Comparison of ENCODE assay signal across 1 cellular context in the genomic region with DNA sequence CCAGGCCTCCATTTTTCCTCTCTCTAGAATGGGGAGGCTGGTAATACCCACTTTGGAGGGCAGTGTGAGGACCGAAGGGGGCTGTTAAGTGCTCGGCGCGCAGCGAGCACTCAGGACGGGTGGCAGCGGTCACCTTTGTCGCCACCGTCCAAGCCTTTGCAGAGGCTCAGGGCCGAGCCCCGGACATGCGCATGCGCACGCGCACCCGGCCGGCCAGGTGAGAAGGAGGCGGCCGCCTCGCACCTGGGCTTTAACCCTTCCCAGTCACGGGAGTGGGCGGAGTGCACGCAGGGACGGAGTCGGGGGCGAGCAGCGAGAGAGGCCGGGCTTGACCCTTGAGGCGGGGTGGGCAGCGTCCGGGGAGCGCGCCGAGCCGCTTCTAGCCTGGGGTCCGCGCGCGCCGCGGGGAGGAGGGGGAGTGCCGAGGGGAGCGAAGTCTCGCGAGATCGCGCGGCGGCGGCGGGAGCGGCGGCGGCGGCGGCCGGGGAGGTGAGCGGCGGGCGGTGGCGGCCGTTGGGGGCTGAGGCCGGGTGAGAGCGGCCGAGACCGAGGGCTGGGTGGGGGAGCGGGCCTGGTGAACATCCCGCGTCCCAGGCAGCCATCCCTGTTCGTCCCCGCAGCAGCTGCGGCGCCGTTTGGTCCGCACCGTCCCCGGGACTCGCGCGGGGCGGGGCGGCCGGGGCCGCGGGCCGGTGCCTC.
TF ChIP-seq lines count a peak whose summit lies in the region.

A gene with protein sequence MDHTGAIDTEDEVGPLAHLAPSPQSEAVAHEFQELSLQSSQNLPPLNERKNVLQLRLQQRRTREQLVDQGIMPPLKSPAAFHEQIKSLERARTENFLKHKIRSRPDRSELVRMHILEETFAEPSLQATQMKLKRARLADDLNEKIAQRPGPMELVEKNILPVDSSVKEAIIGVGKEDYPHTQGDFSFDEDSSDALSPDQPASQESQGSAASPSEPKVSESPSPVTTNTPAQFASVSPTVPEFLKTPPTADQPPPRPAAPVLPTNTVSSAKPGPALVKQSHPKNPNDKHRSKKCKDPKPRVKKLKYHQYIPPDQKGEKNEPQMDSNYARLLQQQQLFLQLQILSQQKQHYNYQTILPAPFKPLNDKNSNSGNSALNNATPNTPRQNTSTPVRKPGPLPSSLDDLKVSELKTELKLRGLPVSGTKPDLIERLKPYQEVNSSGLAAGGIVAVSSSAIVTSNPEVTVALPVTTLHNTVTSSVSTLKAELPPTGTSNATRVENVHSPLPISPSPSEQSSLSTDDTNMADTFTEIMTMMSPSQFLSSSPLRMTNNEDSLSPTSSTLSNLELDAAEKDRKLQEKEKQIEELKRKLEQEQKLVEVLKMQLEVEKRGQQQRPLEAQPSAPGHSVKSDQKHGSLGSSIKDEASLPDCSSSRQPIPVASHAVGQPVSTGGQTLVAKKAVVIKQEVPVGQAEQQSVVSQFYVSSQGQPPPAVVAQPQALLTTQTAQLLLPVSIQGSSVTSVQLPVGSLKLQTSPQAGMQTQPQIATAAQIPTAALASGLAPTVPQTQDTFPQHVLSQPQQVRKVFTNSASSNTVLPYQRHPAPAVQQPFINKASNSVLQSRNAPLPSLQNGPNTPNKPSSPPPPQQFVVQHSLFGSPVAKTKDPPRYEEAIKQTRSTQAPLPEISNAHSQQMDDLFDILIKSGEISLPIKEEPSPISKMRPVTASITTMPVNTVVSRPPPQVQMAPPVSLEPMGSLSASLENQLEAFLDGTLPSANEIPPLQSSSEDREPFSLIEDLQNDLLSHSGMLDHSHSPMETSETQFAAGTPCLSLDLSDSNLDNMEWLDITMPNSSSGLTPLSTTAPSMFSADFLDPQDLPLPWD (plus strand): TSS at position 443 of the 699 bp plus-strand sequence. CDS start 69,288 bp downstream, outside the sequence.

TF ChIP-seq in HepG2, 621 proteins besides CTCF, POLR2A, EP300 and RAD21 (continued from another document and continues in another):
- no peak for TF ChIP-seq FOXK2 (IDR thresholded peaks at IDR 0.05)
- TF ChIP-seq ZNF562 (CRISPR knock-in tag; IDR thresholded peaks at IDR 0.05; ENCODE audit: borderline replicate concordance), result no peak
- no peak; the same call in 1 of the 2 replicates for TF ChIP-seq MXD4 (CRISPR knock-in tag; IDR thresholded peaks at IDR 0.05)
- TF ChIP-seq, protein P1, sequence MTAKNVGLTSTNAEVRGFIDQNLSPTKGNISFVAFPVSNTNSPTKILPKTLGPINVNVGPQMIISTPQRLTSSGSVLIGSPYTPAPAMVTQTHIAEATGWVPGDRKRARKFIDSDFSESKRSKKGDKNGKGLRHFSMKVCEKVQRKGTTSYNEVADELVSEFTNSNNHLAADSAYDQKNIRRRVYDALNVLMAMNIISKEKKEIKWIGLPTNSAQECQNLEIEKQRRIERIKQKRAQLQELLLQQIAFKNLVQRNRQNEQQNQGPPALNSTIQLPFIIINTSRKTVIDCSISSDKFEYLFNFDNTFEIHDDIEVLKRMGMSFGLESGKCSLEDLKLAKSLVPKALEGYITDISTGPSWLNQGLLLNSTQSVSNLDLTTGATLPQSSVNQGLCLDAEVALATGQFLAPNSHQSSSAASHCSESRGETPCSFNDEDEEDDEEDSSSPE (CRISPR knock-in tag; IDR thresholded peaks at IDR 0.05), result peak; percentile 81
- TF ChIP-seq HMGA1 (CRISPR knock-in tag; conservative IDR thresholded peaks at IDR 0.05), result no peak
- TF ChIP-seq, protein P2, sequence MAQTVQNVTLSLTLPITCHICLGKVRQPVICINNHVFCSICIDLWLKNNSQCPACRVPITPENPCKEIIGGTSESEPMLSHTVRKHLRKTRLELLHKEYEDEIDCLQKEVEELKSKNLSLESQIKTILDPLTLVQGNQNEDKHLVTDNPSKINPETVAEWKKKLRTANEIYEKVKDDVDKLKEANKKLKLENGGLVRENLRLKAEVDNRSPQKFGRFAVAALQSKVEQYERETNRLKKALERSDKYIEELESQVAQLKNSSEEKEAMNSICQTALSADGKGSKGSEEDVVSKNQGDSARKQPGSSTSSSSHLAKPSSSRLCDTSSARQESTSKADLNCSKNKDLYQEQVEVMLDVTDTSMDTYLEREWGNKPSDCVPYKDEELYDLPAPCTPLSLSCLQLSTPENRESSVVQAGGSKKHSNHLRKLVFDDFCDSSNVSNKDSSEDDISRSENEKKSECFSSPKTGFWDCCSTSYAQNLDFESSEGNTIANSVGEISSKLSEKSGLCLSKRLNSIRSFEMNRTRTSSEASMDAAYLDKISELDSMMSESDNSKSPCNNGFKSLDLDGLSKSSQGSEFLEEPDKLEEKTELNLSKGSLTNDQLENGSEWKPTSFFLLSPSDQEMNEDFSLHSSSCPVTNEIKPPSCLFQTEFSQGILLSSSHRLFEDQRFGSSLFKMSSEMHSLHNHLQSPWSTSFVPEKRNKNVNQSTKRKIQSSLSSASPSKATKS (CRISPR knock-in tag; IDR thresholded peaks at IDR 0.05), result no peak; the same call in 1 of the 2 replicates
- TF ChIP-seq DPF2 (CRISPR knock-in tag; IDR thresholded peaks at IDR 0.05; ENCODE audit: borderline replicate concordance, low read depth), result no peak
- TF ChIP-seq ZNF780A (CRISPR knock-in tag; IDR thresholded peaks at IDR 0.05), result no peak
- TF ChIP-seq, protein P3, sequence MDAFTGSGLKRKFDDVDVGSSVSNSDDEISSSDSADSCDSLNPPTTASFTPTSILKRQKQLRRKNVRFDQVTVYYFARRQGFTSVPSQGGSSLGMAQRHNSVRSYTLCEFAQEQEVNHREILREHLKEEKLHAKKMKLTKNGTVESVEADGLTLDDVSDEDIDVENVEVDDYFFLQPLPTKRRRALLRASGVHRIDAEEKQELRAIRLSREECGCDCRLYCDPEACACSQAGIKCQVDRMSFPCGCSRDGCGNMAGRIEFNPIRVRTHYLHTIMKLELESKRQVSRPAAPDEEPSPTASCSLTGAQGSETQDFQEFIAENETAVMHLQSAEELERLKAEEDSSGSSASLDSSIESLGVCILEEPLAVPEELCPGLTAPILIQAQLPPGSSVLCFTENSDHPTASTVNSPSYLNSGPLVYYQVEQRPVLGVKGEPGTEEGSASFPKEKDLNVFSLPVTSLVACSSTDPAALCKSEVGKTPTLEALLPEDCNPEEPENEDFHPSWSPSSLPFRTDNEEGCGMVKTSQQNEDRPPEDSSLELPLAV (CRISPR knock-in tag; conservative IDR thresholded peaks at IDR 0.05; ENCODE audit: low read depth), result no peak
- TF ChIP-seq KAT2B (IDR thresholded peaks at IDR 0.05; ENCODE audit: borderline replicate concordance, low read depth, low read length), result no peak
- TF ChIP-seq ZNF839 (CRISPR knock-in tag; IDR thresholded peaks at IDR 0.05; ENCODE audit: borderline replicate concordance), result peak; percentile 88; the same call in 1 of the 2 replicates
- peak; percentile 84 for TF ChIP-seq POGZ (CRISPR knock-in tag; IDR thresholded peaks at IDR 0.05)
- no peak for TF ChIP-seq RBM22 (optimal IDR thresholded peaks at IDR 0.05; ENCODE audit: low read length)
- peak; percentile 79; the same call in 1 of the 2 replicates for TF ChIP-seq BORCS8-MEF2B (CRISPR knock-in tag; IDR thresholded peaks at IDR 0.05)
- no peak for TF ChIP-seq MBNL3 (CRISPR knock-in tag; conservative IDR thresholded peaks at IDR 0.05)
- TF ChIP-seq, protein P4, sequence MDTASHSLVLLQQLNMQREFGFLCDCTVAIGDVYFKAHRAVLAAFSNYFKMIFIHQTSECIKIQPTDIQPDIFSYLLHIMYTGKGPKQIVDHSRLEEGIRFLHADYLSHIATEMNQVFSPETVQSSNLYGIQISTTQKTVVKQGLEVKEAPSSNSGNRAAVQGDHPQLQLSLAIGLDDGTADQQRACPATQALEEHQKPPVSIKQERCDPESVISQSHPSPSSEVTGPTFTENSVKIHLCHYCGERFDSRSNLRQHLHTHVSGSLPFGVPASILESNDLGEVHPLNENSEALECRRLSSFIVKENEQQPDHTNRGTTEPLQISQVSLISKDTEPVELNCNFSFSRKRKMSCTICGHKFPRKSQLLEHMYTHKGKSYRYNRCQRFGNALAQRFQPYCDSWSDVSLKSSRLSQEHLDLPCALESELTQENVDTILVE (CRISPR knock-in tag; IDR thresholded peaks at IDR 0.05), result no peak; the same call in 1 of the 2 replicates
- peak; percentile 20; the same call in 1 of the 2 replicates for TF ChIP-seq FOXK1 (CRISPR knock-in tag; IDR thresholded peaks at IDR 0.05; ENCODE audit: borderline replicate concordance, low read depth)
- no peak for TF ChIP-seq MLLT10 (CRISPR knock-in tag; IDR thresholded peaks at IDR 0.05)
- no peak for TF ChIP-seq SYNCRIP (IDR thresholded peaks at IDR 0.05; ENCODE audit: insufficient read depth, low read depth, low read length)
- TF ChIP-seq ZFYVE20 (CRISPR knock-in tag; IDR thresholded peaks at IDR 0.05; ENCODE audit: borderline replicate concordance, low read depth), result no peak; the same call in none of the 2 replicates
- TF ChIP-seq, protein P5, sequence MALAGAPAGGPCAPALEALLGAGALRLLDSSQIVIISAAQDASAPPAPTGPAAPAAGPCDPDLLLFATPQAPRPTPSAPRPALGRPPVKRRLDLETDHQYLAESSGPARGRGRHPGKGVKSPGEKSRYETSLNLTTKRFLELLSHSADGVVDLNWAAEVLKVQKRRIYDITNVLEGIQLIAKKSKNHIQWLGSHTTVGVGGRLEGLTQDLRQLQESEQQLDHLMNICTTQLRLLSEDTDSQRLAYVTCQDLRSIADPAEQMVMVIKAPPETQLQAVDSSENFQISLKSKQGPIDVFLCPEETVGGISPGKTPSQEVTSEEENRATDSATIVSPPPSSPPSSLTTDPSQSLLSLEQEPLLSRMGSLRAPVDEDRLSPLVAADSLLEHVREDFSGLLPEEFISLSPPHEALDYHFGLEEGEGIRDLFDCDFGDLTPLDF (CRISPR knock-in tag; IDR thresholded peaks at IDR 0.05), result peak; percentile 81
- peak; percentile 68; the same call in 1 of the 2 replicates for TF ChIP-seq BRCA1 (CRISPR knock-in tag; IDR thresholded peaks at IDR 0.05)
- 0 out of 2 replicates have a peak, but pooled peaks have one; percentile 74 for TF ChIP-seq KLF11 (CRISPR knock-in tag; IDR thresholded peaks at IDR 0.05)
- peak; percentile 80; the same call in 1 of the 2 replicates for TF ChIP-seq EEA1 (CRISPR knock-in tag; IDR thresholded peaks at IDR 0.05; ENCODE audit: borderline replicate concordance)
- TF ChIP-seq ZMYM3 (CRISPR knock-in tag; IDR thresholded peaks at IDR 0.05), result peak; percentile 88
- TF ChIP-seq ZFP37 (CRISPR knock-in tag; IDR thresholded peaks at IDR 0.05; ENCODE audit: borderline replicate concordance), result no peak
- TF ChIP-seq, protein P6, sequence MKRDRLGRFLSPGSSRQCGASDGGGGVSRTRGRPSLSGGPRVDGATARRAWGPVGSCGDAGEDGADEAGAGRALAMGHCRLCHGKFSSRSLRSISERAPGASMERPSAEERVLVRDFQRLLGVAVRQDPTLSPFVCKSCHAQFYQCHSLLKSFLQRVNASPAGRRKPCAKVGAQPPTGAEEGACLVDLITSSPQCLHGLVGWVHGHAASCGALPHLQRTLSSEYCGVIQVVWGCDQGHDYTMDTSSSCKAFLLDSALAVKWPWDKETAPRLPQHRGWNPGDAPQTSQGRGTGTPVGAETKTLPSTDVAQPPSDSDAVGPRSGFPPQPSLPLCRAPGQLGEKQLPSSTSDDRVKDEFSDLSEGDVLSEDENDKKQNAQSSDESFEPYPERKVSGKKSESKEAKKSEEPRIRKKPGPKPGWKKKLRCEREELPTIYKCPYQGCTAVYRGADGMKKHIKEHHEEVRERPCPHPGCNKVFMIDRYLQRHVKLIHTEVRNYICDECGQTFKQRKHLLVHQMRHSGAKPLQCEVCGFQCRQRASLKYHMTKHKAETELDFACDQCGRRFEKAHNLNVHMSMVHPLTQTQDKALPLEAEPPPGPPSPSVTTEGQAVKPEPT (CRISPR knock-in tag; IDR thresholded peaks at IDR 0.05; ENCODE audit: low read depth), result peak; percentile 77; the same call in 1 of the 2 replicates
- TF ChIP-seq ZNF572 (CRISPR knock-in tag; IDR thresholded peaks at IDR 0.05), result peak; percentile 97
- TF ChIP-seq CREM (IDR thresholded peaks at IDR 0.05), result no peak
- no peak for TF ChIP-seq CREM (CRISPR knock-in tag; IDR thresholded peaks at IDR 0.05)
- TF ChIP-seq, protein P7, sequence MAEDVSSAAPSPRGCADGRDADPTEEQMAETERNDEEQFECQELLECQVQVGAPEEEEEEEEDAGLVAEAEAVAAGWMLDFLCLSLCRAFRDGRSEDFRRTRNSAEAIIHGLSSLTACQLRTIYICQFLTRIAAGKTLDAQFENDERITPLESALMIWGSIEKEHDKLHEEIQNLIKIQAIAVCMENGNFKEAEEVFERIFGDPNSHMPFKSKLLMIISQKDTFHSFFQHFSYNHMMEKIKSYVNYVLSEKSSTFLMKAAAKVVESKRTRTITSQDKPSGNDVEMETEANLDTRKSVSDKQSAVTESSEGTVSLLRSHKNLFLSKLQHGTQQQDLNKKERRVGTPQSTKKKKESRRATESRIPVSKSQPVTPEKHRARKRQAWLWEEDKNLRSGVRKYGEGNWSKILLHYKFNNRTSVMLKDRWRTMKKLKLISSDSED (CRISPR knock-in tag; IDR thresholded peaks at IDR 0.05), result peak; percentile 56; the same call in 1 of the 2 replicates
- peak; percentile 55; the same call in 1 of the 2 replicates for TF ChIP-seq KDM1A (CRISPR knock-in tag; IDR thresholded peaks at IDR 0.05)
- TF ChIP-seq PPARG (CRISPR knock-in tag; conservative IDR thresholded peaks at IDR 0.05), result no peak
- TF ChIP-seq, protein P8, sequence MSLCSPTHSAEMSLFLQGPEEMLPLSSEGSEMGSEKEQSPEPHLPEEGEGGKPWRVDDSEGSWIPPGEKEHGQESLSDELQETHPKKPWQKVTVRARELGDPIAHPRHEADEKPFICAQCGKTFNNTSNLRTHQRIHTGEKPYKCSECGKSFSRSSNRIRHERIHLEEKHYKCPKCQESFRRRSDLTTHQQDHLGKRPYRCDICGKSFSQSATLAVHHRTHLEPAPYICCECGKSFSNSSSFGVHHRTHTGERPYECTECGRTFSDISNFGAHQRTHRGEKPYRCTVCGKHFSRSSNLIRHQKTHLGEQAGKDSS (CRISPR knock-in tag; IDR thresholded peaks at IDR 0.05; ENCODE audit: borderline replicate concordance, low read depth), result no peak; the same call in none of the 2 replicates
- peak; percentile 61; the same call in 1 of the 2 replicates for TF ChIP-seq ZNF337 (CRISPR knock-in tag; IDR thresholded peaks at IDR 0.05; ENCODE audit: borderline replicate concordance, low read depth)
- 0 out of 2 replicates have a peak, but pooled peaks have one; percentile 78 for TF ChIP-seq CBX5 (CRISPR knock-in tag; IDR thresholded peaks at IDR 0.05; ENCODE audit: borderline replicate concordance)
- TF ChIP-seq NCOR1 (IDR thresholded peaks at IDR 0.05; ENCODE audit: borderline replicate concordance, low read length), result no peak
- TF ChIP-seq, protein P9, sequence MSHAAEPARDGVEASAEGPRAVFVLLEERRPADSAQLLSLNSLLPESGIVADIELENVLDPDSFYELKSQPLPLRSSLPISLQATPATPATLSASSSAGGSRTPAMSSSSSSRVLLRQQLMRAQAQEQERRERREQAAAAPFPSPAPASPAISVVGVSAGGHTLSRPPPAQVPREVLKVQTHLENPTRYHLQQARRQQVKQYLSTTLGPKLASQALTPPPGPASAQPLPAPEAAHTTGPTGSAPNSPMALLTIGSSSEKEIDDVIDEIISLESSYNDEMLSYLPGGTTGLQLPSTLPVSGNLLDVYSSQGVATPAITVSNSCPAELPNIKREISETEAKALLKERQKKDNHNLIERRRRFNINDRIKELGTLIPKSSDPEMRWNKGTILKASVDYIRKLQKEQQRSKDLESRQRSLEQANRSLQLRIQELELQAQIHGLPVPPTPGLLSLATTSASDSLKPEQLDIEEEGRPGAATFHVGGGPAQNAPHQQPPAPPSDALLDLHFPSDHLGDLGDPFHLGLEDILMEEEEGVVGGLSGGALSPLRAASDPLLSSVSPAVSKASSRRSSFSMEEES (CRISPR knock-in tag; IDR thresholded peaks at IDR 0.05), result no peak; the same call in none of the 2 replicates
- TF ChIP-seq ZNF382 (CRISPR knock-in tag; IDR thresholded peaks at IDR 0.05; ENCODE audit: borderline replicate concordance), result no peak
- TF ChIP-seq ZNF841 (CRISPR knock-in tag; IDR thresholded peaks at IDR 0.05; ENCODE audit: borderline replicate concordance), result no peak
- peak; percentile 94; the same call in 1 of the 2 replicates for TF ChIP-seq STAT5B (CRISPR knock-in tag; IDR thresholded peaks at IDR 0.05)
